ENCODE assay signal across 8 cellular contexts in genomic region chr19:49581007-49581508, GRCh38. TPM values are rescaled to one million over a fixed set of nuclear protein-coding genes. Genes with fewer than 3 reads are reported as not detected.
DNase-seq lines count a peak whose midpoint lies in the region; ATAC-seq and TF ChIP-seq lines count a peak whose summit lies in the region.

PRRG2 (plus strand) TSS chr19:49581316; CDS start chr19:49583220, 1,904 bp downstream.

- H3K36me3 ChIP-seq in adrenal gland (replicated peaks in 1 of 2) (peaks cover 0 to 4% of the 10 kb centered on the region in 2 donors), thyroid gland (no peaks in the 10 kb centered on the region)

- H3K4me1 Mint-ChIP-seq in T-helper 2 cell treated with Interferon-gamma antibody and Interleukin-4, amounts not matched to agents 5 μg/mL and 100 μg/mL, for 36 hours (ENCODE audit: low read depth): peaks cover 25% of the 10 kb centered on the region

- ATAC-seq in omental fat pad (ENCODE audit: low FRiP score): no peak

- no peaks in the 10 kb centered on the region for H3K9me3 ChIP-seq in adrenal gland (replicated peaks in 1 of 3)
- no peaks in the 10 kb centered on the region for H3K9me3 ChIP-seq in thyroid gland

- no peaks in the 10 kb centered on the region for H3K9me3 Mint-ChIP-seq in T-helper 2 cell treated with Interferon-gamma antibody and Interleukin-4, amounts not matched to agents 5 μg/mL and 100 μg/mL, for 36 hours

- peak within 1 kb of the TSS; percentile 26 to 76 (median 50) for H3K4me3 ChIP-seq in adrenal gland
- H3K4me3 ChIP-seq in thyroid gland (replicated peaks in 1 of 3): peak within 1 kb of the TSS; percentile 45 to 48 (median 47)

- no peak for TF ChIP-seq POLR2A in adrenal gland (IDR thresholded peaks at IDR 0.05)
- peak in 1 of 2 donors; percentile 41 for TF ChIP-seq POLR2A in thyroid gland (IDR thresholded peaks at IDR 0.05)

- peaks cover 13% of the 10 kb centered on the region for H3K36me3 Mint-ChIP-seq in T-helper 2 cell treated with Interferon-gamma antibody and Interleukin-4, amounts not matched to agents 5 μg/mL and 100 μg/mL, for 36 hours (ENCODE audit: low read depth)

- no peaks in the 10 kb centered on the region for H3K27me3 ChIP-seq in adrenal gland
- H3K27me3 ChIP-seq in thyroid gland: no peaks in the 10 kb centered on the region

- peaks cover 10 to 18% of the 10 kb centered on the region in 2 donors for H3K4me1 ChIP-seq in adrenal gland (replicated peaks in 1 of 2)
- H3K4me1 ChIP-seq in thyroid gland: peaks cover 4 to 5% of the 10 kb centered on the region in 2 donors

- H3K27me3 Mint-ChIP-seq in T-helper 2 cell treated with Interferon-gamma antibody and Interleukin-4, amounts not matched to agents 5 μg/mL and 100 μg/mL, for 36 hours (ENCODE audit: low read depth): no peaks in the 10 kb centered on the region

- intact Hi-C loops in adrenal gland (cut with DNase I): loop anchor here in 1 of 2 donors (10.0 kb wide), 1 partner anchor 94 kb away; the partner anchor contains the start of gene PRMT1
- intact Hi-C loops in thyroid gland (cut with DNase I): no loop called here

- H3K27ac ChIP-seq in adrenal gland: peak within 1 kb of the TSS; percentile 11 to 80 (median 28)
- peak within 1 kb of the TSS; percentile 33 to 81 (median 69) for H3K27ac ChIP-seq in thyroid gland

- no peak for DNase-seq in T-helper 2 cell treated with Interferon-gamma antibody and Interleukin-4, amounts not matched to agents 5 μg/mL and 100 μg/mL, for 36 hours (ENCODE audit: low spot score)
- DNase-seq in T-helper 2 cell: no peak
- no peak for DNase-seq in adrenal gland
- DNase-seq in left kidney (ENCODE audit: low read depth, low spot score): peak; percentile 52
- peak; percentile 73 to 74 for DNase-seq in thyroid gland
- DNase-seq in NCI-H2107 (lab: John Stamatoyannopoulos, UW): no peak
- no peak for DNase-seq in omental fat pad (ENCODE audit: low spot score)
- DNase-seq in HUDEP-2 (lab: John Stamatoyannopoulos, UW; ENCODE audit: unreplicated experiment in 76 of 76): no peak

- H3K27ac Mint-ChIP-seq in T-helper 2 cell treated with Interferon-gamma antibody and Interleukin-4, amounts not matched to agents 5 μg/mL and 100 μg/mL, for 36 hours: peak within 1 kb of the TSS; percentile 92

- WGBS in adrenal gland, 4 donors: 33 to 38% (median 34%) methylated on average over 10 to 15 of the region's 15 CpGs
- WGBS in thyroid gland, 2 donors: 11 to 16% methylated on average over 15 of the region's 15 CpGs

- H3K4me3 Mint-ChIP-seq in T-helper 2 cell treated with Interferon-gamma antibody and Interleukin-4, amounts not matched to agents 5 μg/mL and 100 μg/mL, for 36 hours: peak within 1 kb of the TSS; percentile 98

- TF ChIP-seq CTCF in adrenal gland (IDR thresholded peaks at IDR 0.05) (no peak), thyroid gland (IDR thresholded peaks at IDR 0.05) (no peak), omental fat pad (IDR thresholded peaks at IDR 0.05) (no peak)

RNA-seq across cellular contexts. Expression of gene PRRG2, which starts in this region (rescaled TPM):
- total RNA-seq in adrenal gland: 1 to 10 TPM in 2 of 8 donors, under 1 TPM in 4, not detected in 2; 0.75 to 1.2 (median 0.89) TPM
- polyA plus RNA-seq in adrenal gland: 1 to 10 TPM in 1 of 3 donors, under 1 TPM in 2; 0.33 to 1.2 (median 0.71) TPM
- total RNA-seq in thyroid gland: 10 to 100 TPM in 3 of 4 donors, 1 to 10 TPM in 1; 8.9 to 29.6 (median 25.0) TPM
- 1 to 10 TPM in 2 of 4 donors, under 1 TPM in 1, not detected in 1; 0.79 to 5.2 (median 2.3) TPM for total RNA-seq in omental fat pad

Comparison
In these comparisons a context has a peak if more than half of its experiments do, and no peak if none do; other contexts are left out.
1. DNase-seq: peak in left kidney (single experiment) and thyroid gland (2 of 2); none in T-helper 2 cell treated with Interferon-gamma antibody and Interleukin-4, amounts not matched to agents 5 μg/mL and 100 μg/mL, for 36 hours (single experiment), T-helper 2 cell (0 of 5), adrenal gland (0 of 7), NCI-H2107 (single experiment), omental fat pad (single experiment) and HUDEP-2 (0 of 76).